11 cellular contexts compared by ENCODE assay signal in the genomic region with DNA sequence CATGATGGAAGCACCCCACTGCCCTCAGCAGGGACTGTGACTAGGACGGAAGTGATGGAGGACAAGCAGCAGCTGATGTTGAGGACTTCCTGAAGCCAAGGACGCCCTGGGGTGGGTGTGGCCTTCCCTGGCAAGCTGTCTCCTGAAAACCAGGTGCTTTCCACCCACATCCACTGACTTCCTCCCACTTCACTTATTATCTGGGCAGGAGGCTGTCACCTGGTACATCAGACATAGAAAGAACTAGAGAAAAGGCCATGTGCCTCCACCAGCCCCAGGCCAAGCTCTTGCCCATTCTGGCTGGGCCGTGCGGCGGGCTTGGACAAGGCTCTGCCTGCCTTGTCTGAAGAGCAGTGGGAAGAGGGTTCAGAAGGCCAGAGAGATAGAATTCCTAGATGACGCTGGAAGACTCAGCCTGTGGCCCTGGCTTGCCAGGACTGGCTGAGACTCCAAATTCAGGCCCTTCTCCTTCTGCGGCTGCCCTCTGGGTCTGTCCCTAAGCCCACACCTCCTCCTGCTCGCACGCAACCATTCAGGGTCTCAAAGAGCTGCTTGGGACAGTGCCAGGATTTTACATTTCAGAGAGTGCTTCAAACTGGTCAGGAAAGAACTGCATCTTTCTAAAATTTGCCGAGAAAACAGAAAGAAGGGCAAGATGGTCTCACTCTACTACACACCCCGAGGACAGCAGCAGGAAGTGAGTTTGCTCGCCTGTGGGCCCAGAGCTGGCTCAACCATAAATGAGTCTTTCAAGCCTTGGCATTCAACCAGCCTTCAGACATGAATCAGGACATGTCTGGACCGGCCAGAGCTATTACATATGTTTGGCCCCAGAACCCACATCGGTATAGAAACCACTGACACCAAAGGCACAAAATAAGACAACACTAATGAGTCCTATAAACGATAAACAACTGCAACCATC. TPM values are rescaled to one million over a fixed set of nuclear protein-coding genes. Genes with fewer than 3 reads are reported as not detected.
DNase-seq lines count a peak whose midpoint lies in the region; ATAC-seq, FAIRE-seq and TF ChIP-seq lines count a peak whose summit lies in the region.
"Had no signal": no experiment of that assay in that cellular context is flagged by ENCODE, and none has a peak within 500 bp of the region (broad histone marks: within the 10 kb centered on the region; RNA-seq: fewer than 3 reads in every experiment).

No MANE protein-coding gene starts in this region.

- no peak for TF ChIP-seq CTCF in osteocyte (IDR thresholded peaks at IDR 0.05)

- no peak overlapping the region for H3K4me3 Mint-ChIP-seq in CD4-positive, alpha-beta memory T cell
- H3K4me3 Mint-ChIP-seq in naive thymus-derived CD4-positive, alpha-beta T cell, result peak overlapping the region in 1 of 10 donors; percentile 51
- no peak overlapping the region for H3K4me3 Mint-ChIP-seq in osteocyte (ENCODE audit: unreplicated experiment)
- H3K4me3 Mint-ChIP-seq: IgD-negative memory B cell had no signal

- no peak overlapping the region for H3K27ac ChIP-seq in CD4-positive, alpha-beta memory T cell (ENCODE audit: low read depth, low read length)
- H3K27ac ChIP-seq in effector memory CD4-positive, alpha-beta T cell (ENCODE audit: insufficient read depth, low read length, poor library complexity, severe bottlenecking), result peak overlapping the region; percentile 13
- H3K27ac ChIP-seq in naive thymus-derived CD4-positive, alpha-beta T cell (ENCODE audit: low read depth, low read length), result no peak overlapping the region

- H3K4me1 Mint-ChIP-seq in CD4-positive, alpha-beta memory T cell, result peaks cover 5 to 17% (median 7%) of the 10 kb centered on the region in 4 donors
- peaks cover 6 to 15% (median 10%) of the 10 kb centered on the region in 7 donors for H3K4me1 Mint-ChIP-seq in naive thymus-derived CD4-positive, alpha-beta T cell
- peaks cover 2% of the 10 kb centered on the region for H3K4me1 Mint-ChIP-seq in osteocyte (ENCODE audit: unreplicated experiment)
- H3K4me1 Mint-ChIP-seq: IgD-negative memory B cell had no signal

- H3K27ac Mint-ChIP-seq in CD4-positive, alpha-beta memory T cell, result peak overlapping the region in 4 of 7 donors; percentile 15 to 74 (median 44)
- peak overlapping the region in 6 of 9 donors; percentile 33 to 65 (median 50) for H3K27ac Mint-ChIP-seq in naive thymus-derived CD4-positive, alpha-beta T cell
- H3K27ac Mint-ChIP-seq in osteocyte (ENCODE audit: unreplicated experiment), result no peak overlapping the region

- POLR2A ChIA-PET in CD4-positive, alpha-beta memory T cell (lab: Charles Lee; ENCODE audit: partially characterized antibody), result interaction anchor here (2.0 kb wide), 1 partner anchor 16 kb away, joined by 9 read pairs; no protein-coding TSS in a partner anchor
- POLR2A ChIA-PET in naive thymus-derived CD4-positive, alpha-beta T cell (lab: Charles Lee), result interaction anchor here (0.7 to 2.6 kb wide), 4 partner anchors 10 to 69 kb away, joined by 3 to 8 read pairs (median 4); no protein-coding TSS in a partner anchor

- H3K4me1 ChIP-seq in CD4-positive, alpha-beta memory T cell (ENCODE audit: insufficient read depth, low read length), result no peaks in the 10 kb centered on the region
- H3K4me1 ChIP-seq in effector memory CD4-positive, alpha-beta T cell (ENCODE audit: control insufficient read depth, insufficient read depth, low read length, poor library complexity, severe bottlenecking), result no peaks in the 10 kb centered on the region
- H3K4me1 ChIP-seq in naive thymus-derived CD4-positive, alpha-beta T cell (ENCODE audit: control insufficient read depth in 2 of 2, insufficient read depth in 2 of 2, low read length in 2 of 2), result no peaks in the 10 kb centered on the region

- no peak overlapping the region for H3K4me3 ChIP-seq in CD4-positive, alpha-beta memory T cell (ENCODE audit: low read length in 2 of 2)
- H3K4me3 ChIP-seq in effector memory CD4-positive, alpha-beta T cell (ENCODE audit: insufficient read depth, low read depth, low read length, poor library complexity, severe bottlenecking), result no peak overlapping the region
- H3K4me3 ChIP-seq in naive thymus-derived CD4-positive, alpha-beta T cell (ENCODE audit: low read length), result no peak overlapping the region

- no peak for ATAC-seq in naive thymus-derived CD4-positive, alpha-beta T cell

- H3K36me3 Mint-ChIP-seq in CD4-positive, alpha-beta memory T cell, result peaks cover 23 to 55% of the 10 kb centered on the region in 2 donors
- H3K36me3 Mint-ChIP-seq in naive thymus-derived CD4-positive, alpha-beta T cell, result peaks cover 4 to 40% (median 13%) of the 10 kb centered on the region in 5 donors
- peaks cover 23% of the 10 kb centered on the region for H3K36me3 Mint-ChIP-seq in osteocyte (ENCODE audit: unreplicated experiment)
- H3K36me3 Mint-ChIP-seq: IgD-negative memory B cell had no signal

- FAIRE-seq in H54 (lab: Jason Lieb, UNC), result no peak
- FAIRE-seq: TTC549 had no signal

- no peak for DNase-seq in CD4-positive, alpha-beta memory T cell
- DNase-seq in LHCN-M2 (ENCODE audit: low read depth) (peak; percentile 71), NCI-H345 treated with DMSO at 0.1 percent for 48 hours (lab: John Stamatoyannopoulos, UW; ENCODE audit: unreplicated experiment) (no peak), osteocyte (ENCODE audit: extremely low spot score, unreplicated experiment) (no peak), amniotic stem cell (lab: John Stamatoyannopoulos, UW) (no peak), H54 (ENCODE audit: insufficient read length, low spot score) (no peak)
- DNase-seq in effector memory CD4-positive, alpha-beta T cell, result no peak
- no peak for DNase-seq in naive thymus-derived CD4-positive, alpha-beta T cell
- DNase-seq: stimulated activated CD4-positive, alpha-beta T cell treated with anti-CD3 and anti-CD28 coated beads, Interleukin-2, amount 100 ng/mL, for 48 hours had no signal

- CTCF ChIA-PET in CD4-positive, alpha-beta memory T cell (lab: Charles Lee; ENCODE audit: partially characterized antibody), result interaction anchor here (1.3 kb wide), 1 partner anchor 10 kb away, joined by 4 read pairs; no protein-coding TSS in a partner anchor
- CTCF ChIA-PET in naive thymus-derived CD4-positive, alpha-beta T cell (lab: Charles Lee), result no interaction called here

- H3K9me3 ChIP-seq in CD4-positive, alpha-beta memory T cell (ENCODE audit: control insufficient read depth in 1 of 2, low read length in 2 of 2), result no peaks in the 10 kb centered on the region
- no peaks in the 10 kb centered on the region for H3K9me3 ChIP-seq in effector memory CD4-positive, alpha-beta T cell (ENCODE audit: control insufficient read depth, low read length)
- no peaks in the 10 kb centered on the region for H3K9me3 ChIP-seq in naive thymus-derived CD4-positive, alpha-beta T cell (ENCODE audit: control insufficient read depth in 2 of 3, low read length in 3 of 3)

- TF ChIP-seq POLR2A in H54 (IDR thresholded peaks at IDR 0.05; ENCODE audit: low read depth, low read length), result no peak

- H3K9me3 Mint-ChIP-seq in CD4-positive, alpha-beta memory T cell, result no peaks in the 10 kb centered on the region
- peaks cover 0 to 2% (median 0%) of the 10 kb centered on the region in 11 donors for H3K9me3 Mint-ChIP-seq in naive thymus-derived CD4-positive, alpha-beta T cell
- no peaks in the 10 kb centered on the region for H3K9me3 Mint-ChIP-seq in osteocyte (ENCODE audit: unreplicated experiment)
- H3K9me3 Mint-ChIP-seq: IgD-negative memory B cell had no signal

- intact Hi-C loops in CD4-positive, alpha-beta memory T cell (cut with micrococcal nuclease), result no loop called here
- intact Hi-C loops in naive thymus-derived CD4-positive, alpha-beta T cell (cut with micrococcal nuclease), result no loop called here

- H3K36me3 ChIP-seq in CD4-positive, alpha-beta memory T cell (ENCODE audit: insufficient read depth, low read length), result peaks cover 19% of the 10 kb centered on the region
- peaks cover 58% of the 10 kb centered on the region for H3K36me3 ChIP-seq in effector memory CD4-positive, alpha-beta T cell (ENCODE audit: control insufficient read depth, insufficient read depth, low read length)
- peaks cover 15 to 69% (median 25%) of the 10 kb centered on the region in 3 experiments for H3K36me3 ChIP-seq in naive thymus-derived CD4-positive, alpha-beta T cell (ENCODE audit: control insufficient read depth in 2 of 3, insufficient read depth in 3 of 3, low read length in 3 of 3)

- no peaks in the 10 kb centered on the region for H3K27me3 Mint-ChIP-seq in CD4-positive, alpha-beta memory T cell
- no peaks in the 10 kb centered on the region for H3K27me3 Mint-ChIP-seq in naive thymus-derived CD4-positive, alpha-beta T cell
- no peaks in the 10 kb centered on the region for H3K27me3 Mint-ChIP-seq in osteocyte (ENCODE audit: unreplicated experiment)
- H3K27me3 Mint-ChIP-seq: IgD-negative memory B cell had no signal

- no peaks in the 10 kb centered on the region for H3K27me3 ChIP-seq in CD4-positive, alpha-beta memory T cell (ENCODE audit: insufficient read depth, low read length)
- no peaks in the 10 kb centered on the region for H3K27me3 ChIP-seq in effector memory CD4-positive, alpha-beta T cell (replicated peaks; ENCODE audit: control insufficient read depth, insufficient read depth, low read length, poor library complexity, severe bottlenecking)
- no peaks in the 10 kb centered on the region for H3K27me3 ChIP-seq in naive thymus-derived CD4-positive, alpha-beta T cell (ENCODE audit: control insufficient read depth in 2 of 2, insufficient read depth in 2 of 2, low read length in 2 of 2)

RNA-seq across cellular contexts. Expression of a gene that starts 13.3 kb away (rescaled TPM):
- 10 to 100 TPM; 61.3 to 72.2 TPM for total RNA-seq in CD4-positive, alpha-beta memory T cell
- polyA plus RNA-seq in CD4-positive, alpha-beta memory T cell, result 10 to 100 TPM; 39.0 to 85.8 TPM
- total RNA-seq in LHCN-M2 (2014; rRNA removed) (31.0 and 33.0 TPM in 2 replicates), osteocyte (97.2 and 98.1 TPM in 2 replicates)
- 69.0 TPM for polyA plus RNA-seq in LHCN-M2 (2012)
- total RNA-seq in naive thymus-derived CD4-positive, alpha-beta T cell, result 10 to 100 TPM; 44.6 to 82.5 (median 64.6) TPM
- polyA plus RNA-seq in naive thymus-derived CD4-positive, alpha-beta T cell, result 10 to 100 TPM; 44.2 to 69.9 TPM

RNA-seq across cellular contexts. Expression of a gene that starts 13.7 kb away (rescaled TPM):
- total RNA-seq in CD4-positive, alpha-beta memory T cell, result 10 to 100 TPM; 18.9 to 20.0 TPM
- polyA plus RNA-seq in CD4-positive, alpha-beta memory T cell, result 10 to 100 TPM in 1 of 2 donors, 1 to 10 TPM in 1; 5.7 to 12.7 TPM
- total RNA-seq in LHCN-M2 (2014; rRNA removed) (9.0 and 14.0 TPM in 2 replicates), osteocyte (11.2 and 14.5 TPM in 2 replicates)
- 8.3 TPM for polyA plus RNA-seq in LHCN-M2 (2012)
- total RNA-seq in naive thymus-derived CD4-positive, alpha-beta T cell, result 10 to 100 TPM in 4 of 5 experiments, 1 to 10 TPM in 1; 7.8 to 20.0 (median 16.6) TPM
- polyA plus RNA-seq in naive thymus-derived CD4-positive, alpha-beta T cell, result 10 to 100 TPM in 1 of 2 donors, 1 to 10 TPM in 1; 7.0 to 14.1 TPM

RNA-seq across cellular contexts. Expression of a gene that starts 31.9 kb away (rescaled TPM):
- not detected for total RNA-seq in CD4-positive, alpha-beta memory T cell
- not detected for polyA plus RNA-seq in CD4-positive, alpha-beta memory T cell
- total RNA-seq in LHCN-M2 (2014; rRNA removed) (not detected in 2 replicates), osteocyte (0.19 TPM in 1 of 2 replicates, not detected in the other)
- not detected for polyA plus RNA-seq in LHCN-M2 (2012)
- under 1 TPM in 1 of 5 experiments, not detected in 4; 0.15 TPM for total RNA-seq in naive thymus-derived CD4-positive, alpha-beta T cell
- not detected for polyA plus RNA-seq in naive thymus-derived CD4-positive, alpha-beta T cell
- polyA plus RNA-seq: IgD-negative memory B cell had no signal
